In genomic region chr1:1006305-1007159, GRCh38 we compare ENCODE assay signal across 2 cellular contexts.
TF ChIP-seq lines count a peak whose summit lies in the region.

No MANE protein-coding gene starts in this region.

TF ChIP-seq in SK-N-SH, 30 proteins besides CTCF, POLR2A, EP300 and RAD21 (continued from another document):
- TF ChIP-seq NFIC (IDR thresholded peaks at IDR 0.05; ENCODE audit: borderline replicate concordance) = no peak
- no peak for TF ChIP-seq NRF1 (IDR thresholded peaks at IDR 0.05; ENCODE audit: low read depth, low read length)
- TF ChIP-seq FOSL2 (IDR thresholded peaks at IDR 0.05; ENCODE audit: borderline replicate concordance, low read depth) = no peak
- no peak for TF ChIP-seq TAF1 (IDR thresholded peaks at IDR 0.05; ENCODE audit: borderline replicate concordance, low read depth, low read length)
- no peak for TF ChIP-seq CHD2 (IDR thresholded peaks at IDR 0.05; ENCODE audit: low read length, partially characterized antibody)
- TF ChIP-seq YY1 (IDR thresholded peaks at IDR 0.05; ENCODE audit: low read depth) = no peak
- no peak for TF ChIP-seq MAX (IDR thresholded peaks at IDR 0.05; ENCODE audit: low read depth)
- TF ChIP-seq RCOR1 (IDR thresholded peaks at IDR 0.05; ENCODE audit: low read length) = no peak
- TF ChIP-seq MEF2A (IDR thresholded peaks at IDR 0.05; ENCODE audit: borderline replicate concordance, low read depth) = no peak
- TF ChIP-seq, protein P1, sequence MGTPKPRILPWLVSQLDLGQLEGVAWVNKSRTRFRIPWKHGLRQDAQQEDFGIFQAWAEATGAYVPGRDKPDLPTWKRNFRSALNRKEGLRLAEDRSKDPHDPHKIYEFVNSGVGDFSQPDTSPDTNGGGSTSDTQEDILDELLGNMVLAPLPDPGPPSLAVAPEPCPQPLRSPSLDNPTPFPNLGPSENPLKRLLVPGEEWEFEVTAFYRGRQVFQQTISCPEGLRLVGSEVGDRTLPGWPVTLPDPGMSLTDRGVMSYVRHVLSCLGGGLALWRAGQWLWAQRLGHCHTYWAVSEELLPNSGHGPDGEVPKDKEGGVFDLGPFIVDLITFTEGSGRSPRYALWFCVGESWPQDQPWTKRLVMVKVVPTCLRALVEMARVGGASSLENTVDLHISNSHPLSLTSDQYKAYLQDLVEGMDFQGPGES (IDR thresholded peaks at IDR 0.05; ENCODE audit: low read depth, low read length) = no peak
- TF ChIP-seq, protein P2, sequence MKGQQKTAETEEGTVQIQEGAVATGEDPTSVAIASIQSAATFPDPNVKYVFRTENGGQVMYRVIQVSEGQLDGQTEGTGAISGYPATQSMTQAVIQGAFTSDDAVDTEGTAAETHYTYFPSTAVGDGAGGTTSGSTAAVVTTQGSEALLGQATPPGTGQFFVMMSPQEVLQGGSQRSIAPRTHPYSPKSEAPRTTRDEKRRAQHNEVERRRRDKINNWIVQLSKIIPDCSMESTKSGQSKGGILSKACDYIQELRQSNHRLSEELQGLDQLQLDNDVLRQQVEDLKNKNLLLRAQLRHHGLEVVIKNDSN (IDR thresholded peaks at IDR 0.05; ENCODE audit: borderline replicate concordance, low read depth) = no peak
- TF ChIP-seq ELF1 (IDR thresholded peaks at IDR 0.05) = no peak
- no peak for TF ChIP-seq TCF12 (IDR thresholded peaks at IDR 0.05)
- no peak for TF ChIP-seq EZH2phosphoT487 (IDR thresholded peaks at IDR 0.05; ENCODE audit: borderline replicate concordance, low read depth)
- no peak for TF ChIP-seq POLR2AphosphoS5 (IDR thresholded peaks at IDR 0.05; ENCODE audit: low read depth, low read length)
TF ChIP-seq in SK-N-SH: peak in this region for 0.

TF ChIP-seq in SK-N-SH treated with all-trans-retinoic acid at 6 μM for 48 hours, 23 proteins besides CTCF, POLR2A, EP300 and RAD21 (continued from another document):
- TF ChIP-seq PPARA (CRISPR knock-in tag; IDR thresholded peaks at IDR 0.05; ENCODE audit: borderline replicate concordance) (no peak), ZNF565 (CRISPR knock-in tag; conservative IDR thresholded peaks at IDR 0.05; ENCODE audit: low read depth) (no peak), ZFP30 (CRISPR knock-in tag; IDR thresholded peaks at IDR 0.05) (no peak), CSRNP3 (CRISPR knock-in tag; IDR thresholded peaks at IDR 0.05) (no peak)
TF ChIP-seq in SK-N-SH treated with all-trans-retinoic acid at 6 μM for 48 hours: peak in this region for 0.
